8 cellular contexts compared by ENCODE assay signal in the genomic region with DNA sequence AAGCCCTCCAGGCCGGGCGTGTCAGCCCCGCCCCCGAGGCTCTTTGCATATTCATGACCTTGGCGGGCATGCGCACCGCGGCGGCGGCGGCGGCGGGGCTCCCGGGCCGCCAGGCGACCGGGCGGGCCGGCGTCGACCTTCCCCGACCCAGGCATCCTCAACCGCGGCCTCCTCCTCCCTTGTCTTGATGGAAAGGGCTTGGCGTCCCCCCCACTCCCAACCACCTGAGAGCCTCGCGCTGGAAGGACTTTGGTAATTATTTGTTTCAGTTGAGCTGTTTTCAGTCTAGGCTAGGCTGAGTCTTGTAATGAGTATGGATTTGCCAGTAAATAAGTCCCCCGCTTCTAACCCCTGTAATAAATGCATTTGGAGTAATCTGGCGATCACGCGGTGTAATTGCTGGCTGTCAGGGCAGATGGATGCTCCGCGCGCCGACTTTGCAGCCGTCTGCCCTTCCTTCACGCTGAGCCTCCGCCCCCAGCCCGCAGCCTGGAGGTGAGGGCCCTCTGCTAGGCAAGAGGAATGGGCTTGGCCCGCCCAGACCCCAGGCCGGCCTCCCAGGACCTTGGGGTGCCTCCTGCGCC. TPM values are rescaled to one million over a fixed set of nuclear protein-coding genes. Genes with fewer than 3 reads are reported as not detected.
DNase-seq lines count a peak whose midpoint lies in the region; ATAC-seq and TF ChIP-seq lines count a peak whose summit lies in the region.

No MANE protein-coding gene starts in this region.

- H3K27me3 Mint-ChIP-seq in nephron progenitor cell (ENCODE audit: low read depth, poor library complexity): peaks cover 42% of the 10 kb centered on the region
- H3K27me3 Mint-ChIP-seq in stimulated activated naive CD8-positive, alpha-beta T cell treated with anti-CD3 and anti-CD28 coated beads, Interleukin-15, Interleukin-2, amounts not matched to agents 100 ng/mL and 50 ng/mL, for 24 hours: peaks cover 18% of the 10 kb centered on the region

- H3K4me1 Mint-ChIP-seq in nephron progenitor cell: peaks cover 31% of the 10 kb centered on the region
- peaks cover 10% of the 10 kb centered on the region for H3K4me1 Mint-ChIP-seq in stimulated activated naive CD8-positive, alpha-beta T cell treated with anti-CD3 and anti-CD28 coated beads, Interleukin-15, Interleukin-2, amounts not matched to agents 100 ng/mL and 50 ng/mL, for 24 hours (ENCODE audit: low read depth)

- H3K4me3 ChIP-seq in epithelial cell of esophagus (ENCODE audit: low read length): no peak overlapping the region

- TF ChIP-seq CTCF in epithelial cell of esophagus (IDR thresholded peaks at IDR 0.05; ENCODE audit: insufficient read depth, low read depth, low read length, missing control alignments) (no peak), nephron progenitor cell (IDR thresholded peaks at IDR 0.05) (no peak)

- H3K27ac Mint-ChIP-seq in nephron progenitor cell: no peak overlapping the region
- H3K27ac Mint-ChIP-seq in stimulated activated naive CD8-positive, alpha-beta T cell treated with anti-CD3 and anti-CD28 coated beads, Interleukin-15, Interleukin-2, amounts not matched to agents 100 ng/mL and 50 ng/mL, for 24 hours: no peak overlapping the region

- no peaks in the 10 kb centered on the region for H3K36me3 Mint-ChIP-seq in nephron progenitor cell (ENCODE audit: low read depth)
- no peaks in the 10 kb centered on the region for H3K36me3 Mint-ChIP-seq in stimulated activated naive CD8-positive, alpha-beta T cell treated with anti-CD3 and anti-CD28 coated beads, Interleukin-15, Interleukin-2, amounts not matched to agents 100 ng/mL and 50 ng/mL, for 24 hours (ENCODE audit: low read depth)

- peak; percentile 64 for DNase-seq in Daoy (ENCODE audit: low read depth)
- peak; percentile 76 for DNase-seq in NCI-H1105 treated with DMSO at 0.1 percent for 48 hours (lab: John Stamatoyannopoulos, UW)
- DNase-seq in activated CD8-positive, alpha-beta memory T cell treated with anti-CD3 and anti-CD28 coated beads for 48 hours (ENCODE audit: low read depth in 2 of 3, low spot score in 2 of 3): peak; percentile 15 to 25 (median 22)
- DNase-seq in epithelial cell of esophagus (ENCODE audit: low read depth): peak; percentile 9
- peak; percentile 89 for DNase-seq in nephron progenitor cell

- H3K4me3 Mint-ChIP-seq in nephron progenitor cell: peak overlapping the region; percentile 75
- peak overlapping the region; percentile 73 for H3K4me3 Mint-ChIP-seq in stimulated activated naive CD8-positive, alpha-beta T cell treated with anti-CD3 and anti-CD28 coated beads, Interleukin-15, Interleukin-2, amounts not matched to agents 100 ng/mL and 50 ng/mL, for 24 hours

- no peaks in the 10 kb centered on the region for H3K9me3 Mint-ChIP-seq in nephron progenitor cell
- no peaks in the 10 kb centered on the region for H3K9me3 Mint-ChIP-seq in stimulated activated naive CD8-positive, alpha-beta T cell treated with anti-CD3 and anti-CD28 coated beads, Interleukin-15, Interleukin-2, amounts not matched to agents 100 ng/mL and 50 ng/mL, for 24 hours

- no peak for ATAC-seq in GM21526 (IDR thresholded peaks at IDR 0.05; ENCODE audit: low FRiP score, unreplicated experiment)
- ATAC-seq in GM21619 (IDR thresholded peaks at IDR 0.05; ENCODE audit: unreplicated experiment): no peak

RNA-seq across cellular contexts. Expression of a gene that starts 25.2 kb away (rescaled TPM):
- total RNA-seq in Daoy (2014; rRNA removed; shearing (Covaris generic)): not detected in 2 replicates

Comparison
In these comparisons a context has a peak if more than half of its experiments do, and no peak if none do; other contexts are left out.
1. DNase-seq: peak in every context shown above with its lines; median percentile 89 in nephron progenitor cell; 76 in NCI-H1105 treated with DMSO at 0.1 percent for 48 hours; 64 in Daoy; 22 in activated CD8-positive, alpha-beta memory T cell treated with anti-CD3 and anti-CD28 coated beads for 48 hours; 9 in epithelial cell of esophagus.